ENCODE assay signal across 20 cellular contexts in the genomic region with DNA sequence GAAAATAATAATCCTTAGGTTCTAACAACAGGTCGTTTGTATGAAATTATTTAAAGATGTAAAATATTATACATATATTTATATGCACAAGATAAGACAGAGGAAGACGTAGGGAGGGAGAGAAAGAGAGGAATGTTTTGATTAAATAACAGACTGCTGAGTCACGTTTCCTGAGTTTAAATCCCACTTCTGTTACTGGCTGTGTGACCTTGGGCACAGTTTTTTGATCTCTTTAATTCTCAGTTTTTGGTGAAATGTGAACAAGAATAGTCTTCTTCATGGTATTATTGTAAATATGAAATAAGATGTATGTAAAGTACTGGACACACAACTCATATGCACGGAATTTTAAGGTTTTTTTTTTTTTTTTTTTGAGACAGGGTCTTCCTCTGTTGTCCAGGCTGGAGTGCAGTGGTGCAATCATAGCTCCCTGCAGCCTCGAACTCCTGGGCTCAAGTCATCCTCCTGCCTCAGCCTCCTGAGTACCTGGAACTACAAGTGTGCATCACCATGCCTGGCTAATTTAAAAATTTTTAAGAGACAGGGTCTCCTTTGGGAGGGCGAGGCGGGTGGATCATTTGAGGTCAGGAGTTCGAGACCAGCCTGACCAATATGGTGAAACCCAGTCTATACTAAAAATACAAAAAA. TPM values are rescaled to one million over a fixed set of nuclear protein-coding genes. Genes with fewer than 3 reads are reported as not detected.
DNase-seq lines count a peak whose midpoint lies in the region; ATAC-seq and TF ChIP-seq lines count a peak whose summit lies in the region.
"Had no signal": no experiment of that assay in that cellular context is flagged by ENCODE, and none has a peak within 500 bp of the region (broad histone marks: within the 10 kb centered on the region; RNA-seq: fewer than 3 reads in every experiment).

No MANE protein-coding gene starts in this region.

- H3K36me3 Mint-ChIP-seq in endodermal cell (ENCODE audit: low read depth) (no peaks in the 10 kb centered on the region), mesothelial cell of epicardium (no peaks in the 10 kb centered on the region)
- H3K36me3 Mint-ChIP-seq in naive thymus-derived CD4-positive, alpha-beta T cell, result no peaks in the 10 kb centered on the region
- H3K36me3 Mint-ChIP-seq: naive thymus-derived CD8-positive, alpha-beta T cell had no signal

- peaks cover 28% of the 10 kb centered on the region for H3K27me3 ChIP-seq in endodermal cell (ENCODE audit: control insufficient read depth, insufficient read depth, low read length, poor library complexity, severe bottlenecking)
- peaks cover 0 to 5% (median 0%) of the 10 kb centered on the region in 3 donors for H3K27me3 ChIP-seq in sigmoid colon
- no peaks in the 10 kb centered on the region for H3K27me3 ChIP-seq in naive thymus-derived CD4-positive, alpha-beta T cell (ENCODE audit: control insufficient read depth in 2 of 2, insufficient read depth in 2 of 2, low read length in 2 of 2)
- H3K27me3 ChIP-seq: right atrium auricular region had no signal

- peaks cover 5% of the 10 kb centered on the region for H3K4me1 ChIP-seq in endodermal cell (ENCODE audit: control insufficient read depth, insufficient read depth, low read length)
- peaks cover 0 to 12% (median 10%) of the 10 kb centered on the region in 4 donors for H3K4me1 ChIP-seq in sigmoid colon
- H3K4me1 ChIP-seq in naive thymus-derived CD4-positive, alpha-beta T cell (ENCODE audit: control insufficient read depth in 2 of 2, insufficient read depth in 2 of 2, low read length in 2 of 2), result no peaks in the 10 kb centered on the region

- no peak for TF ChIP-seq POLR2A in sigmoid colon (IDR thresholded peaks at IDR 0.05)

- DNase-seq in EL (peak; percentile 68), RKO (ENCODE audit: low spot score) (peak; percentile 13), endodermal cell (no peak), mesothelial cell of epicardium (ENCODE audit: low spot score in 2 of 2, unreplicated experiment in 2 of 2) (no peak), sigmoid colon (no peak), ecto neural progenitor cell (ENCODE audit: low spot score) (no peak)
- DNase-seq in naive thymus-derived CD4-positive, alpha-beta T cell, result no peak
- DNase-seq: activated CD4-positive, alpha-beta T cell treated with anti-CD3 and anti-CD28 coated beads, Interleukin-2, amount 50 U/mL, for 1 hour; effector CD4-positive, alpha-beta T cell; GF-D8; head of caudate nucleus; MM.1S; naive thymus-derived CD8-positive, alpha-beta T cell; stimulated activated naive CD8-positive, alpha-beta T cell treated with anti-CD3 and anti-CD28 coated beads, Interleukin-15, Interleukin-2, amounts not matched to agents 100 U/mL and 50 U/mL, for 24 hours had no signal

- TF ChIP-seq EP300 in sigmoid colon (IDR thresholded peaks at IDR 0.05), result no peak

- no peak overlapping the region for H3K9ac ChIP-seq in endodermal cell (ENCODE audit: extremely low read depth, low read length, poor library complexity, severe bottlenecking)

- no peak overlapping the region for H3K4me3 ChIP-seq in endodermal cell (ENCODE audit: low read length)
- no peak overlapping the region for H3K4me3 ChIP-seq in sigmoid colon
- no peak overlapping the region for H3K4me3 ChIP-seq in naive thymus-derived CD4-positive, alpha-beta T cell (ENCODE audit: low read length)
- H3K4me3 ChIP-seq: right atrium auricular region had no signal

- no peak overlapping the region for H3K27ac ChIP-seq in endodermal cell (ENCODE audit: low read depth, low read length)
- no peak overlapping the region for H3K27ac ChIP-seq in sigmoid colon
- no peak overlapping the region for H3K27ac ChIP-seq in naive thymus-derived CD4-positive, alpha-beta T cell (ENCODE audit: low read depth, low read length)
- H3K27ac ChIP-seq: C4-2B, HL-60, right atrium auricular region had no signal

- H3K4me3 Mint-ChIP-seq in endodermal cell (no peak overlapping the region), mesothelial cell of epicardium (peak overlapping the region; percentile 13)
- H3K4me3 Mint-ChIP-seq in naive thymus-derived CD4-positive, alpha-beta T cell, result no peak overlapping the region
- H3K4me3 Mint-ChIP-seq: activated T-helper 1 cell treated with anti-CD3 and anti-CD28 coated beads, Interleukin-12 subunit alpha, Interleukin-12 subunit beta, Interleukin-2, Interleukin-4 antibody, amounts not matched to agents 30 ng/mL and 10 ng/mL and 1 ng/mL, durations not matched to agents 14 hours and 24 hours and 36 hours; naive thymus-derived CD8-positive, alpha-beta T cell; T-helper 1 cell treated with Interleukin-12 subunit alpha and Interleukin-12 subunit beta and Interleukin-4 antibody, amounts not matched to agents 30 μg/mL and 1 μg/mL, for 36 hours had no signal

- H3K4me1 Mint-ChIP-seq in endodermal cell, result peaks cover 8% of the 10 kb centered on the region
- H3K4me1 Mint-ChIP-seq in mesothelial cell of epicardium, result peaks cover 33% of the 10 kb centered on the region
- peaks cover 0 to 8% (median 4%) of the 10 kb centered on the region in 7 donors for H3K4me1 Mint-ChIP-seq in naive thymus-derived CD4-positive, alpha-beta T cell

- H3K9me3 Mint-ChIP-seq in endodermal cell (no peaks in the 10 kb centered on the region), mesothelial cell of epicardium (no peaks in the 10 kb centered on the region)
- H3K9me3 Mint-ChIP-seq in naive thymus-derived CD4-positive, alpha-beta T cell, result peaks cover 0 to 6% (median 0%) of the 10 kb centered on the region in 11 donors
- H3K9me3 Mint-ChIP-seq: activated T-helper 1 cell treated with anti-CD3 and anti-CD28 coated beads, Interleukin-12 subunit alpha, Interleukin-12 subunit beta, Interleukin-2, Interleukin-4 antibody, amounts not matched to agents 30 ng/mL and 10 ng/mL and 1 ng/mL, durations not matched to agents 14 hours and 24 hours and 36 hours; naive thymus-derived CD8-positive, alpha-beta T cell; T-helper 1 cell treated with Interleukin-12 subunit alpha and Interleukin-12 subunit beta and Interleukin-4 antibody, amounts not matched to agents 30 μg/mL and 1 μg/mL, for 36 hours had no signal

- TF ChIP-seq CTCF in endodermal cell (conservative IDR thresholded peaks at IDR 0.05), result no peak
- no peak for TF ChIP-seq CTCF in mesothelial cell of epicardium (IDR thresholded peaks at IDR 0.05; ENCODE audit: unreplicated experiment)
- no peak for TF ChIP-seq CTCF in sigmoid colon (IDR thresholded peaks at IDR 0.05)

- H3K36me3 ChIP-seq in endodermal cell (ENCODE audit: control insufficient read depth, insufficient read depth, low read length), result no peaks in the 10 kb centered on the region
- no peaks in the 10 kb centered on the region for H3K36me3 ChIP-seq in sigmoid colon
- H3K36me3 ChIP-seq in naive thymus-derived CD4-positive, alpha-beta T cell (ENCODE audit: control insufficient read depth in 2 of 3, insufficient read depth in 3 of 3, low read length in 3 of 3), result no peaks in the 10 kb centered on the region
- H3K36me3 ChIP-seq: right atrium auricular region had no signal

- ATAC-seq in HG03565 (IDR thresholded peaks at IDR 0.05; ENCODE audit: unreplicated experiment), result no peak
- no peak for ATAC-seq in naive thymus-derived CD4-positive, alpha-beta T cell
- ATAC-seq: naive thymus-derived CD8-positive, alpha-beta T cell; stimulated activated naive CD8-positive, alpha-beta T cell treated with anti-CD3 and anti-CD28 coated beads, Interleukin-15, Interleukin-2, amounts not matched to agents 100 U/mL and 50 U/mL, for 24 hours had no signal

- H3K9me3 ChIP-seq in endodermal cell (ENCODE audit: control insufficient read depth, low read length) (no peaks in the 10 kb centered on the region), sigmoid colon (no peaks in the 10 kb centered on the region)
- H3K9me3 ChIP-seq in naive thymus-derived CD4-positive, alpha-beta T cell (ENCODE audit: control insufficient read depth in 2 of 3, low read length in 3 of 3), result no peaks in the 10 kb centered on the region
- H3K9me3 ChIP-seq: right atrium auricular region had no signal

- WGBS in endodermal cell (ENCODE audit: insufficient coverage in 1 of 2, insufficient read length in 1 of 2), 2 experiments, result 76 to 85% methylated on average over 4 to 7 of the region's 8 CpGs
- 52 to 58% methylated on average over 8 of the region's 8 CpGs for WGBS in sigmoid colon, 2 donors

- CTCF ChIA-PET in naive thymus-derived CD4-positive, alpha-beta T cell (lab: Charles Lee), result no interaction called here

- peaks cover 34% of the 10 kb centered on the region for H3K27me3 Mint-ChIP-seq in endodermal cell (ENCODE audit: insufficient read depth)
- H3K27me3 Mint-ChIP-seq in mesothelial cell of epicardium (ENCODE audit: low read depth), result no peaks in the 10 kb centered on the region
- H3K27me3 Mint-ChIP-seq in naive thymus-derived CD4-positive, alpha-beta T cell, result peaks cover 41 to 71% (median 50%) of the 10 kb centered on the region in 5 donors

- POLR2A ChIA-PET in naive thymus-derived CD4-positive, alpha-beta T cell (lab: Charles Lee), result no interaction called here

- H3K27ac Mint-ChIP-seq in endodermal cell (peak overlapping the region; percentile 52), mesothelial cell of epicardium (peak overlapping the region; percentile 88)
- no peak overlapping the region for H3K27ac Mint-ChIP-seq in naive thymus-derived CD4-positive, alpha-beta T cell
- H3K27ac Mint-ChIP-seq: activated T-helper 1 cell treated with anti-CD3 and anti-CD28 coated beads, Interleukin-12 subunit alpha, Interleukin-12 subunit beta, Interleukin-2, Interleukin-4 antibody, amounts not matched to agents 30 ng/mL and 10 ng/mL and 1 ng/mL, durations not matched to agents 14 hours and 24 hours and 36 hours; T-helper 1 cell treated with Interleukin-12 subunit alpha and Interleukin-12 subunit beta and Interleukin-4 antibody, amounts not matched to agents 30 μg/mL and 1 μg/mL, for 36 hours had no signal

- intact Hi-C loops in sigmoid colon (cut with DNase I), result no loop called here
- intact Hi-C loops in naive thymus-derived CD4-positive, alpha-beta T cell (cut with micrococcal nuclease), result no loop called here

RNA-seq across cellular contexts. Expression of gene BAMBI, which starts 42.6 kb away (rescaled TPM):
- total RNA-seq in endodermal cell (10 to 100 TPM; 41.4 to 49.2 TPM), mesothelial cell of epicardium (209 to 219 TPM (median 217 TPM) in 3 replicates), sigmoid colon (1 to 10 TPM; 3.6 to 5.3 (median 5.0) TPM)
- polyA plus RNA-seq in endodermal cell (2013, experiment 1 of 2), result 37.6 TPM
- polyA plus RNA-seq in endodermal cell (2013, experiment 2 of 2), result 37.0 TPM
- 1 to 10 TPM in 2 of 3 donors, under 1 TPM in 1; 0.87 to 2.4 (median 1.2) TPM for polyA plus RNA-seq in sigmoid colon
- 1 to 10 TPM in 2 of 5 experiments, under 1 TPM in 2, not detected in 1; 0.12 to 1.6 (median 0.80) TPM for total RNA-seq in naive thymus-derived CD4-positive, alpha-beta T cell
- not detected for polyA plus RNA-seq in naive thymus-derived CD4-positive, alpha-beta T cell
- polyA plus RNA-seq: naive thymus-derived CD8-positive, alpha-beta T cell had no signal

Comparison
In these comparisons a context has a peak if more than half of its experiments do, and no peak if none do; other contexts are left out.
1. DNase-seq: peak in EL (single experiment) and RKO (single experiment); none in endodermal cell (single experiment), mesothelial cell of epicardium (0 of 2), sigmoid colon (single experiment), naive thymus-derived CD4-positive, alpha-beta T cell (0 of 9) and ecto neural progenitor cell (single experiment).
2. H3K27ac Mint-ChIP-seq: peak in endodermal cell (single experiment) and mesothelial cell of epicardium (single experiment); none in naive thymus-derived CD4-positive, alpha-beta T cell (0 of 9).
3. RNA of gene BAMBI, which starts 42.6 kb away (total RNA-seq): 209 to 219 TPM in mesothelial cell of epicardium and 41.4 to 49.2 TPM in endodermal cell; 3.6 to 5.3 TPM in sigmoid colon and 0.12 to 1.6 TPM in naive thymus-derived CD4-positive, alpha-beta T cell; every median in the first group is over 4 times any median in the second.